12 cellular contexts compared by ENCODE assay signal in the genomic region with DNA sequence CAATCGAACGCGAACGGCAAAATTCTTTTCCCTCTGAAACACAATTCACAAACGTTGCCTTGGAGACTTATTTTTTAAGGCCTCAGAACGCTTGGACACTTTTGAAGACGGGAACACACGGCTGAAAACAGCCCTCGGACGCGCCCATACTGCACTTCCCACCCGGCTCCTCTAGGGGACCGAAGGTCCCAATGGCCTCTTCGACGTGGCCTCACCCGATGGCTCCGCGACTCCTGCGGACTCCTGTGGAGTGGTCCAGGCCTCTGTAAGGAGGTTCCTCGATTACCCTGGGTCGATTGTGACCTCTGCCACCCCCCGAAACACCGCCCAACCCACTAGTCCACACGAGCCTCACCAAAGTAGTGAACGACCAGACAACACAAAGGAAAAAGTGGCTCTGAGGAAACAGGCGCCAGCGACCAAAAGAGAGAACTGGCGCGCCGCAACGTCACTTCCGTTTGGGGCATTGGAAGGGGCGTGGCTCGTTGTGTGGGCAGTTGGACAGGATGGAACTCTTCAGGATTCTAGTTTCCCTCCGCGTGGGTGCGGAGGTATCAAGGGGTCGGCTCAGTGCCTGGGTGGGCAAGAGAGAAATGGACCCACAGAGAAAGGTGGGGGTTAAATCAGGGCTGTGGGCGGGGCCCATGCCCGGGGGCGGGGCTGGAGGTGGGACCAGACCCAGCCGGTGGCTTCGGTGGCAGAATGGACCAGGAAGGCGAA. TPM values are rescaled to one million over a fixed set of nuclear protein-coding genes. Genes with fewer than 3 reads are reported as not detected.
DNase-seq lines count a peak whose midpoint lies in the region; ATAC-seq, FAIRE-seq and TF ChIP-seq lines count a peak whose summit lies in the region.
"Had no signal": no experiment of that assay in that cellular context is flagged by ENCODE, and none has a peak within 500 bp of the region (broad histone marks: within the 10 kb centered on the region; RNA-seq: fewer than 3 reads in every experiment).

TSS of gene ZNF560 (minus strand) at position 434 of the 720 bp plus-strand sequence. CDS start 23,303 bp downstream, outside the sequence.

- peaks cover 23% of the 10 kb centered on the region for H3K36me3 Mint-ChIP-seq in activated naive CD4-positive, alpha-beta T cell treated with anti-CD3 and anti-CD28 coated beads, Interleukin-2, amount 50 U/mL, for 24 hours

- intact Hi-C loops in dorsolateral prefrontal cortex (cut with DNase I), result no loop called here

- H3K9me3 ChIP-seq in keratinocyte (ENCODE audit: control insufficient read depth, low read depth, low read length), result peaks cover 14% of the 10 kb centered on the region
- H3K9me3 ChIP-seq: prostate gland had no signal

- no peaks in the 10 kb centered on the region for H3K9me1 ChIP-seq in keratinocyte (ENCODE audit: control insufficient read depth, extremely low read depth, insufficient read depth, low read length)

- no peak for ATAC-seq in HG03108 (IDR thresholded peaks at IDR 0.05; ENCODE audit: unreplicated experiment)
- no peak for ATAC-seq in HG02973 (IDR thresholded peaks at IDR 0.05; ENCODE audit: unreplicated experiment)

- H3K27me3 Mint-ChIP-seq in activated naive CD4-positive, alpha-beta T cell treated with anti-CD3 and anti-CD28 coated beads, Interleukin-2, amount 50 U/mL, for 24 hours, result peaks cover 3% of the 10 kb centered on the region

- DNase-seq in CD1c-positive myeloid dendritic cell (ENCODE audit: extremely low spot score) (peak; percentile 20), HFF-Myc (ENCODE audit: extremely low read depth, low read depth) (no peak), keratinocyte (ENCODE audit: low read depth, low spot score) (no peak), dorsolateral prefrontal cortex (no peak), cerebellar cortex (ENCODE audit: low spot score) (no peak)
- DNase-seq: head of caudate nucleus, NCI-H526 had no signal

- dilution Hi-C loops in keratinocyte (cut with MboI; ENCODE audit: extremely low pct_ligation_motif_present, low sequenced_read_pairs), result no loop called here

- no peak for FAIRE-seq in keratinocyte (lab: Jason Lieb, UNC)

- H3K9ac ChIP-seq in keratinocyte (ENCODE audit: control insufficient read depth, extremely low read depth, insufficient read depth, low read length), result no peak within 1 kb of the TSS

- no peaks in the 10 kb centered on the region for H4K20me1 ChIP-seq in keratinocyte (ENCODE audit: control insufficient read depth, extremely low read depth, insufficient read depth, low read length)

- H3K4me1 Mint-ChIP-seq in activated naive CD4-positive, alpha-beta T cell treated with anti-CD3 and anti-CD28 coated beads, Interleukin-2, amount 50 U/mL, for 24 hours, result no peaks in the 10 kb centered on the region

- H3K36me3 ChIP-seq in keratinocyte (ENCODE audit: control insufficient read depth in 2 of 2, extremely low read depth in 1 of 2, insufficient read depth in 2 of 2, low read length in 2 of 2), result no peaks in the 10 kb centered on the region
- H3K36me3 ChIP-seq: prostate gland had no signal

- no peaks in the 10 kb centered on the region for H3K4me1 ChIP-seq in keratinocyte (ENCODE audit: control insufficient read depth, extremely low read depth, insufficient read depth, low read length)
- H3K4me1 ChIP-seq: prostate gland had no signal

- peak within 1 kb of the TSS; percentile 40 for H2AFZ ChIP-seq in keratinocyte (ENCODE audit: control insufficient read depth, low read length)

- H3K27me3 ChIP-seq in keratinocyte (ENCODE audit: control insufficient read depth, extremely low read depth, insufficient read depth, low read length), result no peaks in the 10 kb centered on the region
- no peaks in the 10 kb centered on the region for H3K27me3 ChIP-seq in dorsolateral prefrontal cortex

- no peak within 1 kb of the TSS for H3K27ac ChIP-seq in keratinocyte (ENCODE audit: control insufficient read depth, insufficient read depth, low read length)
- H3K27ac ChIP-seq in dorsolateral prefrontal cortex, result no peak within 1 kb of the TSS
- H3K27ac ChIP-seq: prostate gland had no signal

- H3K27ac Mint-ChIP-seq in activated naive CD4-positive, alpha-beta T cell treated with anti-CD3 and anti-CD28 coated beads, Interleukin-2, amount 50 U/mL, for 24 hours, result no peak within 1 kb of the TSS

- H3K4me2 ChIP-seq in keratinocyte (ENCODE audit: control insufficient read depth, extremely low read depth, insufficient read depth, low read depth, low read length), result peak within 1 kb of the TSS; percentile 27

- peak; percentile 18 for TF ChIP-seq CTCF in HFF-Myc (IDR thresholded peaks at IDR 0.05; ENCODE audit: low read depth, low read length, missing control alignments)
- TF ChIP-seq CTCF in keratinocyte (optimal IDR thresholded peaks at IDR 0.05 in 1 of 3, IDR thresholded peaks at IDR 0.05 in 1 of 3, conservative IDR thresholded peaks at IDR 0.05 in 1 of 3; ENCODE audit: extremely low read depth in 1 of 3, insufficient read depth in 2 of 3, low read length in 3 of 3), result peak in 1 of 3 experiments; percentile 17
- TF ChIP-seq CTCF in dorsolateral prefrontal cortex (IDR thresholded peaks at IDR 0.05 in 54 of 56, conservative IDR thresholded peaks at IDR 0.05 in 2 of 56; ENCODE audit: low read depth in 1 of 56, partially characterized antibody in 56 of 56), result peak in 1 of 56 donors; percentile 12

- no peak within 1 kb of the TSS for H3K4me3 ChIP-seq in HFF-Myc (replicated peaks; ENCODE audit: low read depth, low read length)
- peak within 1 kb of the TSS in 2 of 3 experiments; percentile 2 to 15 for H3K4me3 ChIP-seq in keratinocyte (ENCODE audit: control insufficient read depth in 2 of 3, extremely low read depth in 1 of 3, insufficient read depth in 2 of 3, low read depth in 1 of 3, low read length in 3 of 3)
- H3K4me3 ChIP-seq in dorsolateral prefrontal cortex, result no peak within 1 kb of the TSS
- H3K4me3 ChIP-seq: prostate gland had no signal

- H3K4me3 Mint-ChIP-seq in activated naive CD4-positive, alpha-beta T cell treated with anti-CD3 and anti-CD28 coated beads, Interleukin-2, amount 50 U/mL, for 24 hours, result peak within 1 kb of the TSS; percentile 44

- peaks cover 13% of the 10 kb centered on the region for H3K9me3 Mint-ChIP-seq in activated naive CD4-positive, alpha-beta T cell treated with anti-CD3 and anti-CD28 coated beads, Interleukin-2, amount 50 U/mL, for 24 hours

- H3K79me2 ChIP-seq in keratinocyte (ENCODE audit: control insufficient read depth, insufficient read depth, low read length), result no peaks in the 10 kb centered on the region

RNA-seq across cellular contexts. Expression of gene ZNF560, which starts in this region (rescaled TPM):
- 0.04 to 0.19 TPM (median 0.15 TPM) in 3 replicates for polyA plus RNA-seq in keratinocyte
- not detected for polyA plus RNA-seq in keratinocyte (2011; ENCODE audit: low read depth)
- polyA plus RNA-seq in keratinocyte (2011; cell fraction: cytosol; rRNA removed), result 0.09 and 0.19 TPM in 2 replicates
- polyA plus RNA-seq in keratinocyte (2011; cell fraction: nucleus; rRNA removed), result 0.38 and 0.40 TPM in 2 replicates
- polyA plus RNA-seq in keratinocyte (2012; ENCODE audit: low replicate concordance), result 0.16 and 0.28 TPM in 2 replicates
- polyA minus RNA-seq in keratinocyte, result 0.36 TPM in 1 of 3 replicates, not detected in the others
- polyA minus RNA-seq in keratinocyte (2011; cell fraction: cytosol; rRNA and poly(A)+ RNA removed), result not detected
- polyA minus RNA-seq in keratinocyte (2011; cell fraction: nucleus; rRNA and poly(A)+ RNA removed), result 0.11 and 0.31 TPM in 2 replicates
- total RNA-seq in dorsolateral prefrontal cortex, result 1 to 10 TPM in 2 of 120 experiments, under 1 TPM in 12, not detected in 106; 0.16 to 1.1 (median 0.28) TPM
- total RNA-seq: subcutaneous adipose tissue had no signal

Comparison
In these comparisons a context has a peak if more than half of its experiments do, and no peak if none do; other contexts are left out.
1. H3K4me3 ChIP-seq: peak in keratinocyte (2 of 3); none in HFF-Myc (single experiment) and dorsolateral prefrontal cortex (0 of 59).